8 cellular contexts compared by ENCODE assay signal in the genomic region with DNA sequence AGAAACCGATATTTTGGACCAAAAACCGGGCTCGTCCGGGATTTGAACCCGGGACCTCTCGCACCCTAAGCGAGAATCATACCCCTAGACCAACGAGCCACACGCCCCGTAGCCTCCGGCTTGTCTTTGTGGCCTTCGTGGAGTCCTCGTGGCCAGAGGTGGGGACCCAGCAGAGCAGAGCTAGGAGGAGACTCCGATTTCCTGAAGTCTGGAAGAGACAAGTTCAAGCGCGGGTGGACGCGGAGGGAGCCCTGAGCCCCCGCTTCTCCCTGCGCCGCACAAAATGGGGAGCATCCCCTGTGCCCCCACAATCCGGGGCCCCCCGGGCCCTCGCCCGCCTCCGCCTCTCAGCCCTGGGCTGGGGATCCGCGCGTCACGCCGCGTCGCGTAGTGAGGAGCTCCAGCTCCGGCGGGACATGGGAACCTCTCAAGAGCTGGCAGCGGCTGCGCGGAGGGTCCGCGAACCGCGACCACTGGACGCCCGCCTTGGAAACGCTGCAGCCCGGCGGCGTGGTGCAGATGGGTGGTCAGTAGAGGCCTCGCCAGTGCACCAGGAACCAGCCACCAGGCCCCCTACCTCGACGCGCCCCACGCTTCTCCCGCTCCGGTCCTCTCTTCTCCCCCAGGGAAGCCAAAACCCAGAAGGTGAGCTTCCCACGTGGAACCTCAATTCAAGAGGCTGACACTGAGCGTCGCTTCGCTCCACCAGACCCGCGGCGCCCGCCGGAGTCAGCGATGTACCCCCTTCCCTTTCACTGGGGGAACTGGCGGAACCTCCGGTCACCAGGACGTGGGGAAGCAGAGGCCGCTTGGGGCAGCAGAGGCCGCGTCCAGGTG. TPM values are rescaled to one million over a fixed set of nuclear protein-coding genes. Genes with fewer than 3 reads are reported as not detected.
A peak's percentile ranks its signal among the peaks of the same experiment; 100 is the strongest.
DNase-seq lines count a peak whose midpoint lies in the region; ATAC-seq and TF ChIP-seq lines count a peak whose summit lies in the region.

No MANE protein-coding gene starts in this region.

- ATAC-seq in activated CD4-positive, alpha-beta T cell treated with anti-CD3 and anti-CD28 coated beads for 36 hours = peak; percentile 51

- peaks cover 5% of the 10 kb centered on the region for H3K36me3 Mint-ChIP-seq in activated CD4-positive, alpha-beta T cell treated with anti-CD3 and anti-CD28 coated beads for 36 hours (ENCODE audit: low read depth)

- H3K9me3 Mint-ChIP-seq in activated CD4-positive, alpha-beta T cell treated with anti-CD3 and anti-CD28 coated beads for 36 hours (ENCODE audit: low read depth) = no peaks in the 10 kb centered on the region

- TF ChIP-seq EP300 in suprapubic skin (IDR thresholded peaks at IDR 0.05) (no peak), sigmoid colon (IDR thresholded peaks at IDR 0.05) (no peak)

- POLR2A ChIA-PET in activated CD4-positive, alpha-beta T cell treated with anti-CD3 and anti-CD28 coated beads for 36 hours (lab: Charles Lee) = no interaction called here

- H3K27me3 ChIP-seq in suprapubic skin (peaks cover 99% of the 10 kb centered on the region), sigmoid colon (peaks cover 39 to 100% (median 80%) of the 10 kb centered on the region in 3 donors)

- H3K9me3 ChIP-seq in suprapubic skin = no peaks in the 10 kb centered on the region
- H3K9me3 ChIP-seq in sigmoid colon = no peaks in the 10 kb centered on the region

- H3K4me1 ChIP-seq in suprapubic skin (peaks cover 12% of the 10 kb centered on the region), sigmoid colon (peaks cover 0 to 16% (median 12%) of the 10 kb centered on the region in 4 donors)

- no peak overlapping the region for H3K27ac ChIP-seq in suprapubic skin
- H3K27ac ChIP-seq in sigmoid colon = no peak overlapping the region

- H3K4me1 Mint-ChIP-seq in activated CD4-positive, alpha-beta T cell treated with anti-CD3 and anti-CD28 coated beads for 36 hours = peaks cover 24% of the 10 kb centered on the region

- H3K4me3 Mint-ChIP-seq in activated CD4-positive, alpha-beta T cell treated with anti-CD3 and anti-CD28 coated beads for 36 hours = peak overlapping the region; percentile 60

- WGBS in suprapubic skin = 1% methylated on average over 37 of the region's 72 CpGs
- WGBS in sigmoid colon, 2 donors = 2 to 6% methylated on average over 72 of the region's 72 CpGs

- intact Hi-C loops in activated CD4-positive, alpha-beta T cell treated with anti-CD3 and anti-CD28 coated beads for 36 hours (cut with DNase I, micrococcal nuclease) = loop anchor here (1.0 to 5.0 kb wide), 4 partner anchors 9 to 326 kb away; a partner anchor contains a TSS
- intact Hi-C loops in sigmoid colon (cut with DNase I) = no loop called here

- TF ChIP-seq CTCF in cardiac fibroblast (IDR thresholded peaks at IDR 0.05; ENCODE audit: low read depth, low read length) (no peak), suprapubic skin (IDR thresholded peaks at IDR 0.05) (peak in 1 of 2 donors; percentile 20), sigmoid colon (IDR thresholded peaks at IDR 0.05) (no peak)

- DNase-seq in activated CD4-positive, alpha-beta T cell treated with anti-CD3 and anti-CD28 coated beads for 36 hours = peak; percentile 77
- no peak for DNase-seq in activated CD4-positive, alpha-beta T cell treated with anti-CD3 and anti-CD28 coated beads, Interleukin-2, amount 50 U/mL, for 4 hours
- peak; percentile 70 for DNase-seq in SK-N-DZ (ENCODE audit: low spot score)
- peak; percentile 47 to 86 for DNase-seq in cardiac fibroblast (ENCODE audit: low read depth in 2 of 2)
- peak; percentile 62 for DNase-seq in left kidney (ENCODE audit: low read depth, low spot score)
- DNase-seq in suprapubic skin (ENCODE audit: low spot score in 2 of 2) = no peak
- no peak for DNase-seq in NCI-H2107 treated with DMSO at 0.1 percent for 48 hours (lab: John Stamatoyannopoulos, UW; ENCODE audit: unreplicated experiment)
- no peak for DNase-seq in sigmoid colon

- peak overlapping the region; percentile 79 for H3K27ac Mint-ChIP-seq in activated CD4-positive, alpha-beta T cell treated with anti-CD3 and anti-CD28 coated beads for 36 hours

- CTCF ChIA-PET in activated CD4-positive, alpha-beta T cell treated with anti-CD3 and anti-CD28 coated beads for 36 hours (lab: Charles Lee) = interaction anchor here (0.6 to 2.3 kb wide), 5 partner anchors 11 to 1849 kb away, joined by 3 to 14 read pairs (median 3); no protein-coding TSS in a partner anchor

- H3K36me3 ChIP-seq in suprapubic skin = no peaks in the 10 kb centered on the region
- H3K36me3 ChIP-seq in sigmoid colon = no peaks in the 10 kb centered on the region

- peaks cover 69% of the 10 kb centered on the region for H3K27me3 Mint-ChIP-seq in activated CD4-positive, alpha-beta T cell treated with anti-CD3 and anti-CD28 coated beads for 36 hours

- H3K4me3 ChIP-seq in cardiac fibroblast (replicated peaks in 1 of 2; ENCODE audit: low read depth in 2 of 2, low read length in 2 of 2) = peak overlapping the region; percentile 36 to 59
- H3K4me3 ChIP-seq in suprapubic skin = peak overlapping the region; percentile 39
- H3K4me3 ChIP-seq in sigmoid colon = peak overlapping the region in 2 of 4 donors; percentile 15 to 17

- TF ChIP-seq POLR2A in suprapubic skin (IDR thresholded peaks at IDR 0.05) = no peak
- TF ChIP-seq POLR2A in sigmoid colon (IDR thresholded peaks at IDR 0.05) = no peak

RNA-seq across cellular contexts. Expression of a gene that starts 5.2 kb away (rescaled TPM):
- total RNA-seq in activated CD4-positive, alpha-beta T cell treated with anti-CD3 and anti-CD28 coated beads for 36 hours = not detected
- polyA plus RNA-seq in SK-N-DZ (2014; cell fraction: cytosol; rRNA removed) = not detected in 2 replicates
- polyA plus RNA-seq in SK-N-DZ (2014; cell fraction: nucleus; rRNA removed) = not detected in 2 replicates
- total RNA-seq in suprapubic skin = not detected
- total RNA-seq in sigmoid colon = not detected
- not detected for polyA plus RNA-seq in sigmoid colon

RNA-seq across cellular contexts. Expression of a gene that starts 48.0 kb away (rescaled TPM):
- total RNA-seq in activated CD4-positive, alpha-beta T cell treated with anti-CD3 and anti-CD28 coated beads for 36 hours = 1 to 10 TPM; 7.6 to 8.3 TPM
- 6.1 and 7.0 TPM in 2 replicates for polyA plus RNA-seq in SK-N-DZ (2014; cell fraction: cytosol; rRNA removed)
- polyA plus RNA-seq in SK-N-DZ (2014; cell fraction: nucleus; rRNA removed) = 7.0 and 9.3 TPM in 2 replicates
- total RNA-seq in suprapubic skin (10 to 100 TPM; 14.0 to 18.0 (median 16.4) TPM), sigmoid colon (10 to 100 TPM in 1 of 4 donors, 1 to 10 TPM in 3; 2.6 to 10.5 (median 5.0) TPM)
- 10 to 100 TPM in 1 of 3 donors, 1 to 10 TPM in 2; 7.2 to 11.3 (median 7.2) TPM for polyA plus RNA-seq in sigmoid colon

RNA-seq across cellular contexts. Expression of a gene that starts 52.1 kb away (rescaled TPM):
- total RNA-seq in activated CD4-positive, alpha-beta T cell treated with anti-CD3 and anti-CD28 coated beads for 36 hours = 1 to 10 TPM; 8.3 to 9.0 TPM
- polyA plus RNA-seq in SK-N-DZ (2014; cell fraction: cytosol; rRNA removed) = 9.5 and 12.0 TPM in 2 replicates
- 9.0 and 10.5 TPM in 2 replicates for polyA plus RNA-seq in SK-N-DZ (2014; cell fraction: nucleus; rRNA removed)
- 1 to 10 TPM; 2.6 to 7.7 (median 4.8) TPM for total RNA-seq in suprapubic skin
- total RNA-seq in sigmoid colon = 1 to 10 TPM; 5.5 to 6.8 (median 6.2) TPM
- polyA plus RNA-seq in sigmoid colon = 1 to 10 TPM; 2.8 to 4.9 (median 3.0) TPM

Comparison
In these comparisons a context has a peak if more than half of its experiments do, and no peak if none do; other contexts are left out.
1. DNase-seq: peak in activated CD4-positive, alpha-beta T cell treated with anti-CD3 and anti-CD28 coated beads for 36 hours (single experiment), SK-N-DZ (single experiment), cardiac fibroblast (2 of 2) and left kidney (single experiment); none in activated CD4-positive, alpha-beta T cell treated with anti-CD3 and anti-CD28 coated beads, Interleukin-2, amount 50 U/mL, for 4 hours (0 of 2), suprapubic skin (0 of 2), NCI-H2107 treated with DMSO at 0.1 percent for 48 hours (single experiment) and sigmoid colon (single experiment).